In genomic region chr20:50312682-50313187, GRCh38 we compare ENCODE assay signal across 10 cellular contexts.
DNase-seq lines count a peak whose midpoint lies in the region; ATAC-seq, FAIRE-seq and TF ChIP-seq lines count a peak whose summit lies in the region.
"Had no signal": no experiment of that assay in that cellular context is flagged by ENCODE, and none has a peak within 500 bp of the region (broad histone marks: within the 10 kb centered on the region; RNA-seq: fewer than 3 reads in every experiment).

No MANE protein-coding gene starts in this region.

- H3K23ac ChIP-seq in H1 (ENCODE audit: insufficient read length), result no peak overlapping the region

- H3K4ac ChIP-seq in H1 (replicated peaks; ENCODE audit: insufficient read length, low read depth, low read length), result no peak overlapping the region

- H4K8ac ChIP-seq in H1 (ENCODE audit: extremely low read depth, insufficient read depth, low read length), result peak overlapping the region; percentile 59; the same call in 1 of the 2 replicates

- intact Hi-C loops in upper lobe of right lung (cut with DNase I), result no loop called here

- no peak overlapping the region for H2AK5ac ChIP-seq in H1 (ENCODE audit: low read depth, low read length)

- DNase-seq in NCI-H226 (peak; percentile 97), H1 (ENCODE audit: low read depth in 1 of 2, low spot score in 2 of 2) (no peak), lung microvascular endothelial cell (ENCODE audit: low read depth in 2 of 2) (peak; percentile 44 to 91), upper lobe of right lung (peak; percentile 83), putamen (ENCODE audit: low spot score) (no peak), COLO829 (ENCODE audit: low spot score) (no peak), NCI-H2107 (lab: John Stamatoyannopoulos, UW) (no peak)
- DNase-seq: activated CD4-positive, alpha-beta T cell treated with anti-CD3 and anti-CD28 coated beads for 4 hours; cerebellar nuclear complex; GOT3 had no signal

- no peaks in the 10 kb centered on the region for H3K79me1 ChIP-seq in H1 (ENCODE audit: low read depth, low read length)

- FAIRE-seq in H1 (lab: Jason Lieb, UNC), result no peak

- H3K4me3 ChIP-seq in H1 (ENCODE audit: extremely low read depth in 1 of 4, insufficient read depth in 2 of 4, low read depth in 3 of 4, low read length in 4 of 4), result no peak overlapping the region
- no peak overlapping the region for H3K4me3 ChIP-seq in upper lobe of right lung

- H3K79me2 ChIP-seq in H1 (ENCODE audit: control insufficient read depth in 1 of 2, insufficient read depth in 2 of 2, low read length in 2 of 2), result no peaks in the 10 kb centered on the region

- no peaks in the 10 kb centered on the region for H3K9me3 ChIP-seq in H1 (ENCODE audit: insufficient read depth in 2 of 2, low read depth in 1 of 2, low read length in 1 of 2)
- no peaks in the 10 kb centered on the region for H3K9me3 ChIP-seq in upper lobe of right lung

- H4K91ac ChIP-seq in H1 (replicated peaks; ENCODE audit: insufficient read length, low read length), result no peak overlapping the region

- H4K20me1 ChIP-seq in H1 (replicated peaks in 1 of 2; ENCODE audit: control insufficient read depth in 1 of 2, insufficient read depth in 2 of 2, low read length in 2 of 2), result no peaks in the 10 kb centered on the region

- H3K36me3 ChIP-seq in H1 (ENCODE audit: control insufficient read depth in 2 of 4, insufficient read depth in 4 of 4, low read length in 3 of 4), result no peaks in the 10 kb centered on the region
- H3K36me3 ChIP-seq in upper lobe of right lung, result no peaks in the 10 kb centered on the region

- no peak overlapping the region for H2AFZ ChIP-seq in H1 (ENCODE audit: low read length)

- no peak for TF ChIP-seq RAD21 in H1 (IDR thresholded peaks at IDR 0.05 in 1 of 2, conservative IDR thresholded peaks at IDR 0.05 in 1 of 2; ENCODE audit: low read depth in 2 of 2, low read length in 2 of 2)

- no peak overlapping the region for H2BK5ac ChIP-seq in H1 (ENCODE audit: low read depth, low read length)

- H3K18ac ChIP-seq in H1 (ENCODE audit: extremely low read depth, low read length), result no peak overlapping the region

- H3K27me3 ChIP-seq in H1 (replicated peaks in 1 of 4; ENCODE audit: control insufficient read depth in 3 of 4, extremely low read depth in 1 of 4, insufficient read depth in 3 of 4, low read length in 3 of 4) (no peaks in the 10 kb centered on the region), upper lobe of right lung (no peaks in the 10 kb centered on the region)

- no peak overlapping the region for H3K9ac ChIP-seq in H1 (replicated peaks in 1 of 4; ENCODE audit: extremely low read depth in 1 of 4, low read depth in 3 of 4, low read length in 3 of 4)

- POLR2A ChIA-PET in H1 (lab: Charles Lee; ENCODE audit: partially characterized antibody), result interaction anchor here (0.7 to 2.0 kb wide), 2 partner anchors 16 to 846 kb away, joined by 3 to 6 read pairs; no protein-coding TSS in a partner anchor

- no peak overlapping the region for H3K14ac ChIP-seq in H1 (ENCODE audit: insufficient read length)

- no peak overlapping the region for H2BK20ac ChIP-seq in H1 (ENCODE audit: low read length)

- CTCF ChIA-PET in H1 (lab: Charles Lee; ENCODE audit: partially characterized antibody), result interaction anchor here (1.1 kb wide), 1 partner anchor 124 kb away, joined by 3 read pairs; no protein-coding TSS in a partner anchor

- no peak overlapping the region for H3K4me2 ChIP-seq in H1 (ENCODE audit: insufficient read depth in 1 of 2, low read depth in 2 of 2, low read length in 2 of 2)

- no peak overlapping the region for H2BK12ac ChIP-seq in H1 (ENCODE audit: low read depth, low read length)

- ATAC-seq in upper lobe of right lung, result peak; percentile 73

- H3K27ac ChIP-seq in H1 (ENCODE audit: low read depth, low read length), result no peak overlapping the region
- H3K27ac ChIP-seq in upper lobe of right lung, result peak overlapping the region; percentile 70

- no peak overlapping the region for H2BK15ac ChIP-seq in H1 (ENCODE audit: low read length)

- no peaks in the 10 kb centered on the region for H3K23me2 ChIP-seq in H1 (ENCODE audit: low read depth, low read length)

- H3K4me1 ChIP-seq in H1 (replicated peaks in 1 of 4; ENCODE audit: control insufficient read depth in 3 of 4, insufficient read depth in 4 of 4, low read length in 3 of 4), result peaks cover 0 to 7% (median 3%) of the 10 kb centered on the region in 4 experiments; a peak in 4 of 7 replicates
- H3K4me1 ChIP-seq in upper lobe of right lung, result peaks cover 48% of the 10 kb centered on the region

- TF ChIP-seq POLR2A in H1 (IDR thresholded peaks at IDR 0.05; ENCODE audit: control extremely low read depth in 1 of 2, low read depth in 2 of 2, low read length in 2 of 2), result no peak

- H2BK120ac ChIP-seq in H1 (replicated peaks; ENCODE audit: low read depth, low read length), result no peak overlapping the region

- 91% methylated on average over 12 of the region's 12 CpGs; no CpG with 5 or more reads in 1 of the 2 experiments for WGBS in H1 (ENCODE audit: extremely low coverage in 1 of 2, insufficient coverage in 1 of 2, insufficient read length in 1 of 2, insufficient replicate concordance in 2 of 2, low coverage in 1 of 2, low lambda C conversion rate in 2 of 2, missing lambda C conversion rate in 1 of 2), 2 experiments

- no peak overlapping the region for H4K5ac ChIP-seq in H1 (ENCODE audit: insufficient read length, low read depth, low read length)

- TF ChIP-seq CTCF in H1 (IDR thresholded peaks at IDR 0.05; ENCODE audit: control extremely low read depth in 1 of 3, insufficient read depth in 1 of 3, low read depth in 1 of 3, low read length in 3 of 3) (no peak), upper lobe of right lung (IDR thresholded peaks at IDR 0.05) (no peak)

- TF ChIP-seq EP300 in H1 (IDR thresholded peaks at IDR 0.05; ENCODE audit: borderline replicate concordance in 1 of 2, low read depth in 2 of 2, low read length in 2 of 2), result no peak

- no peak overlapping the region for H3K56ac ChIP-seq in H1 (replicated peaks; ENCODE audit: insufficient read length, low read depth, low read length)

TF ChIP-seq in H1, 55 proteins besides CTCF, POLR2A, EP300 and RAD21 (continues in another document):
- no peak for TF ChIP-seq EZH2 (IDR thresholded peaks at IDR 0.05; ENCODE audit: low read depth, low read length, severe bottlenecking)
- TF ChIP-seq BACH1 (IDR thresholded peaks at IDR 0.05; ENCODE audit: low read length), result no peak
- TF ChIP-seq KDM1A (IDR thresholded peaks at IDR 0.05; ENCODE audit: borderline replicate concordance, low read length), result no peak
- TF ChIP-seq CHD2 (IDR thresholded peaks at IDR 0.05; ENCODE audit: low read length), result no peak
- no peak for TF ChIP-seq CBX5 (IDR thresholded peaks at IDR 0.05; ENCODE audit: low read depth, low read length)
- no peak for TF ChIP-seq TEAD4 (IDR thresholded peaks at IDR 0.05; ENCODE audit: low read depth, low read length)

Comparison
In these comparisons a context has a peak if more than half of its experiments do, and no peak if none do; other contexts are left out.
1. DNase-seq: peak in NCI-H226 (single experiment), lung microvascular endothelial cell (2 of 2) and upper lobe of right lung (single experiment); none in H1 (0 of 2), putamen (single experiment), COLO829 (single experiment) and NCI-H2107 (single experiment).